Comparison of ENCODE assay signal across 9 cellular contexts in genomic region chr3:81339040-81339845, GRCh38.
A peak's percentile ranks its signal among the peaks of the same experiment; 100 is the strongest.
DNase-seq lines count a peak whose midpoint lies in the region; ATAC-seq and TF ChIP-seq lines count a peak whose summit lies in the region.
"Had no signal": no experiment of that assay in that cellular context is flagged by ENCODE, and none has a peak within 500 bp of the region (broad histone marks: within the 10 kb centered on the region; RNA-seq: fewer than 3 reads in every experiment).

No MANE protein-coding gene starts in this region.

- no peaks in the 10 kb centered on the region for H3K9me3 ChIP-seq in mucosa of descending colon

- H3K4me3 Mint-ChIP-seq in activated CD4-positive, alpha-beta memory T cell treated with anti-CD3 and anti-CD28 coated beads, Interleukin-2, amount 10 ng/mL, durations not matched to agents 7 days and 5 days, result no peak overlapping the region

- no peak overlapping the region for H3K4me3 ChIP-seq in mucosa of descending colon
- H3K4me3 ChIP-seq: lung had no signal

- CTCF ChIA-PET in activated CD4-positive, alpha-beta memory T cell treated with anti-CD3 and anti-CD28 coated beads, Interleukin-2, amount 10 ng/mL, durations not matched to agents 7 days and 5 days (lab: Charles Lee), result interaction anchor here (0.8 kb wide), 1 partner anchor 38 kb away, joined by 3 read pairs; no protein-coding TSS in a partner anchor

- no peak overlapping the region for H3K27ac Mint-ChIP-seq in activated CD4-positive, alpha-beta memory T cell treated with anti-CD3 and anti-CD28 coated beads, Interleukin-2, amount 10 ng/mL, durations not matched to agents 7 days and 5 days

- H3K9me3 Mint-ChIP-seq in activated CD4-positive, alpha-beta memory T cell treated with anti-CD3 and anti-CD28 coated beads, Interleukin-2, amount 10 ng/mL, durations not matched to agents 7 days and 5 days, result peaks cover 1% of the 10 kb centered on the region

- in situ Hi-C loops in Caki2 (cut with HindIII; ENCODE audit: low pct_unique_long_range_greater_than_20kb, low sequenced_read_pairs), result no loop called here

- no peak overlapping the region for H3K27ac ChIP-seq in VCaP

- H3K36me3 Mint-ChIP-seq in activated CD4-positive, alpha-beta memory T cell treated with anti-CD3 and anti-CD28 coated beads, Interleukin-2, amount 10 ng/mL, durations not matched to agents 7 days and 5 days (ENCODE audit: low read depth), result no peaks in the 10 kb centered on the region

- H3K36me3 ChIP-seq in mucosa of descending colon (ENCODE audit: low read depth), result no peaks in the 10 kb centered on the region

- TF ChIP-seq CTCF in VCaP (conservative IDR thresholded peaks at IDR 0.05), result peak; percentile 90
- TF ChIP-seq CTCF in mucosa of descending colon (IDR thresholded peaks at IDR 0.05), result no peak

- intact Hi-C loops in mucosa of descending colon (cut with DNase I, micrococcal nuclease), result no loop called here

- POLR2A ChIA-PET in activated CD4-positive, alpha-beta memory T cell treated with anti-CD3 and anti-CD28 coated beads, Interleukin-2, amount 10 ng/mL, durations not matched to agents 7 days and 5 days (lab: Charles Lee), result no interaction called here

- H3K4me1 Mint-ChIP-seq in activated CD4-positive, alpha-beta memory T cell treated with anti-CD3 and anti-CD28 coated beads, Interleukin-2, amount 10 ng/mL, durations not matched to agents 7 days and 5 days, result no peaks in the 10 kb centered on the region

- DNase-seq in Caki2 (ENCODE audit: low read depth), result peak; percentile 14
- no peak for DNase-seq in mucosa of descending colon
- DNase-seq in activated naive CD4-positive, alpha-beta T cell treated with anti-CD3 and anti-CD28 coated beads, Interleukin-2, amount 50 U/mL, for 16 hours, result no peak
- no peak for DNase-seq in DMS114 treated with DMSO at 0.1 percent for 48 hours (lab: John Stamatoyannopoulos, UW; ENCODE audit: unreplicated experiment)
- DNase-seq in activated CD4-positive, alpha-beta memory T cell treated with anti-CD3 and anti-CD28 coated beads, Interleukin-2, amount 10 ng/mL, durations not matched to agents 7 days and 5 days, result no peak

- no peaks in the 10 kb centered on the region for H3K4me1 ChIP-seq in mucosa of descending colon (ENCODE audit: low read depth)

- H3K27me3 Mint-ChIP-seq in activated CD4-positive, alpha-beta memory T cell treated with anti-CD3 and anti-CD28 coated beads, Interleukin-2, amount 10 ng/mL, durations not matched to agents 7 days and 5 days, result no peaks in the 10 kb centered on the region

- ATAC-seq in GM19455 (IDR thresholded peaks at IDR 0.05; ENCODE audit: unreplicated experiment) (peak; percentile 90), HG03378 (IDR thresholded peaks at IDR 0.05; ENCODE audit: unreplicated experiment) (peak; percentile 95), mucosa of descending colon (peak; percentile 73)
